In the genomic region with DNA sequence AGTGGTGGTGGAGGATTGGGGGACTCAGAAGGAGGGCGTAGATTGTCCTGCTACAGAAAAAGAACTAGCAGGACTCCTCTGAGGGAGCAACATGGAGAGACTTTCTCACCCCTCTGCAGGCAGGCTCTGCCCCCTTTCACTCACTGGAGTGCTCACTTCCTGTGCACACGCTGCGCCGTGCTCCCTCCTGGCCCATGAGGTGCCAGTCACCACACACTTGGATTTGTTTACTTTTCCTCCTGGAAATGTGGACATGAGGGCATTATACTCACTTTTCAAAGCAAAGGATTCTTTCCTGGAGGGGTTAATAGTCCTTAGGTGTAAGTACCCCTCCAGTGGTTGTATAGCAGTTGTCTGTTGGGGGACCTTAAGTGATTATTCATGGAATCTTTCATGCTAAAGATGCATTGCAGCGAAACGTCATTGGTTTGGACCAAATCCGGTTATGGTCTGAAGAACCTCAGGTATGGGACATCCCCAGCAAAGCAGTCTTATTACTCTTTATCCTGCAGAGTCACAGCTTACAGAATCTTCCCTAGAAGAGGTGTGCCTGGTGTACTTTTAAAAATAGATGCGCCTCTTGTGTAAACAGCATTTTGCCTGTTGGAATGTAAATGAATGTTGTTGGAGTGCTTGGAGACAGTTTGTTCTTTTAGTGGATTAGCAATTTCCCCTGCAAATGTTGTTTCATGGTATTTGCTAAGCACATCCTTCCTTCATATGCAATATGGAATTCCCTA, we compare ENCODE assay signal across 12 cellular contexts.
DNase-seq lines count a peak whose midpoint lies in the region; ATAC-seq, FAIRE-seq and TF ChIP-seq lines count a peak whose summit lies in the region.
"Had no signal": no experiment of that assay in that cellular context is flagged by ENCODE, and none has a peak within 500 bp of the region (broad histone marks: within the 10 kb centered on the region; RNA-seq: fewer than 3 reads in every experiment).

No MANE protein-coding gene starts in this region.

- H3K4me1 Mint-ChIP-seq in activated naive CD4-positive, alpha-beta T cell treated with anti-CD3 and anti-CD28 coated beads for 36 hours (ENCODE audit: low read depth): peaks cover 7% of the 10 kb centered on the region

- POLR2A ChIA-PET in IMR-90 (lab: Charles Lee; ENCODE audit: unreplicated experiment) (no interaction called here), HepG2 (lab: Yijun Ruan, JAX) (no interaction called here)

- TF ChIP-seq CTCF in IMR-90 (conservative IDR thresholded peaks at IDR 0.05; ENCODE audit: low read depth, low read length) (no peak), mammary epithelial cell (conservative IDR thresholded peaks at IDR 0.05 in 1 of 2, IDR thresholded peaks at IDR 0.05 in 1 of 2; ENCODE audit: extremely low read depth in 1 of 2, insufficient read depth in 1 of 2, low read depth in 1 of 2, low read length in 2 of 2) (no peak), HepG2 (CRISPR knock-in tag; IDR thresholded peaks at IDR 0.05) (no peak), testis (IDR thresholded peaks at IDR 0.05) (no peak), GM20000 (IDR thresholded peaks at IDR 0.05; ENCODE audit: extremely low read depth, missing control alignments) (no peak)

- peak overlapping the region; percentile 72; the same call in 2 of the 3 replicates for H2BK15ac ChIP-seq in IMR-90 (ENCODE audit: low read depth, low read length)

- DNase-seq in IMR-90: no peak
- DNase-seq in mammary epithelial cell: no peak
- no peak for DNase-seq in HepG2 (ENCODE audit: low spot score)
- DNase-seq in testis: no peak
- no peak for DNase-seq in hypothalamus (lab: John Stamatoyannopoulos, UW)
- no peak for DNase-seq in activated naive CD4-positive, alpha-beta T cell treated with anti-CD3 and anti-CD28 coated beads for 36 hours
- DNase-seq in GM20000 (ENCODE audit: low spot score): no peak
- DNase-seq: erythroblast; NCI-H226; stimulated activated CD4-positive, alpha-beta T cell treated with anti-CD3 and anti-CD28 coated beads, Interleukin-2, amount 100 ng/mL, for 48 hours had no signal

- H3K4ac ChIP-seq in IMR-90 (ENCODE audit: low read depth, low read length): peak overlapping the region; percentile 75

- H4K8ac ChIP-seq in IMR-90 (ENCODE audit: low read depth in 2 of 2, low read length in 2 of 2): peak overlapping the region; percentile 20 to 74

- H2AFZ ChIP-seq in IMR-90 (replicated peaks; ENCODE audit: low read length, poor library complexity) (peak overlapping the region; percentile 68), mammary epithelial cell (ENCODE audit: low read depth, low read length) (no peak overlapping the region), HepG2 (ENCODE audit: low read length) (no peak overlapping the region)

- H3K14ac ChIP-seq in IMR-90 (replicated peaks; ENCODE audit: low read depth, low read length): peak overlapping the region; percentile 77

- CTCF ChIA-PET in IMR-90 (lab: Yijun Ruan, JAX): no interaction called here
- CTCF ChIA-PET in mammary epithelial cell (lab: Charles Lee; ENCODE audit: low non-redundant PET): no interaction called here
- CTCF ChIA-PET in HepG2 (lab: Yijun Ruan, JAX; ENCODE audit: low intra/inter-chr PET ratio, low total read pairs): no interaction called here
- CTCF ChIA-PET in activated naive CD4-positive, alpha-beta T cell treated with anti-CD3 and anti-CD28 coated beads for 36 hours (lab: Charles Lee): interaction anchor here (0.6 kb wide), 1 partner anchor 224 kb away, joined by 3 read pairs; no protein-coding TSS in a partner anchor

- H4K91ac ChIP-seq in IMR-90 (ENCODE audit: insufficient read depth, low read depth, low read length): peak overlapping the region; percentile 49

- dilution Hi-C loops in IMR-90 (cut with HindIII; ENCODE audit: low sequenced_read_pairs, unreplicated experiment) (no loop called here), mammary epithelial cell (cut with HindIII; ENCODE audit: low sequenced_read_pairs) (no loop called here)

- H3K9me3 Mint-ChIP-seq in activated naive CD4-positive, alpha-beta T cell treated with anti-CD3 and anti-CD28 coated beads for 36 hours: no peaks in the 10 kb centered on the region
- H3K9me3 Mint-ChIP-seq: T-helper 2 cell treated with Interferon-gamma antibody and Interleukin-4, amounts not matched to agents 5 μg/mL and 100 μg/mL, for 36 hours had no signal

- TF ChIP-seq RAD21 in IMR-90 (IDR thresholded peaks at IDR 0.05; ENCODE audit: low read length) (no peak), HepG2 (CRISPR knock-in tag; IDR thresholded peaks at IDR 0.05) (no peak)

- WGBS in IMR-90 (ENCODE audit: extremely low coverage in 2 of 2, insufficient read length in 1 of 2), 2 experiments: no CpG with 5 or more reads among the region's 8 CpGs
- 96% methylated on average over 8 of the region's 8 CpGs for WGBS in mammary epithelial cell (ENCODE audit: low coverage, missing lambda C conversion rate)
- 66% methylated on average over 8 of the region's 8 CpGs for WGBS in HepG2 (ENCODE audit: low lambda C conversion rate)
- WGBS in testis, 2 donors: 48 to 56% methylated on average over 8 of the region's 8 CpGs

- TF ChIP-seq EP300 in HepG2 (IDR thresholded peaks at IDR 0.05; ENCODE audit: low read depth in 2 of 2, low read length in 2 of 2): no peak
- TF ChIP-seq EP300 in HepG2 (CRISPR knock-in tag; IDR thresholded peaks at IDR 0.05; ENCODE audit: borderline replicate concordance): no peak

- peak overlapping the region; percentile 6; the same call in 1 of the 2 replicates for H3K4me2 ChIP-seq in IMR-90 (ENCODE audit: low read depth, low read length)
- no peak overlapping the region for H3K4me2 ChIP-seq in mammary epithelial cell (ENCODE audit: insufficient read depth, low read depth, low read length)
- H3K4me2 ChIP-seq in HepG2 (ENCODE audit: low read depth, low read length): no peak overlapping the region

- peak overlapping the region; percentile 47 for H2BK20ac ChIP-seq in IMR-90 (ENCODE audit: low read depth, low read length)

- H3K79me2 ChIP-seq in mammary epithelial cell (ENCODE audit: insufficient read depth, low read length): peaks cover 3% of the 10 kb centered on the region
- no peaks in the 10 kb centered on the region for H3K79me2 ChIP-seq in HepG2 (ENCODE audit: insufficient read depth, low read length)

- peak overlapping the region; percentile 58; the same call in 1 of the 2 replicates for H3K27ac ChIP-seq in IMR-90 (ENCODE audit: insufficient read depth, low read length)
- H3K27ac ChIP-seq in mammary epithelial cell (ENCODE audit: insufficient read depth, low read depth, low read length): peak overlapping the region; percentile 52
- H3K27ac ChIP-seq in HepG2 (ENCODE audit: extremely low read length, insufficient read depth, low read length): no peak overlapping the region
- peak overlapping the region; percentile 83 to 90 for H3K27ac ChIP-seq in testis

- intact Hi-C loops in IMR-90 (cut with micrococcal nuclease) (loop anchor here (2.0 to 10.0 kb wide), 5 partner anchors 105 to 608 kb away; a partner anchor contains a TSS), mammary epithelial cell (cut with micrococcal nuclease) (loop anchor here (5.0 kb wide), 1 partner anchor 408 kb away; no protein-coding TSS in a partner anchor), HepG2 (cut with micrococcal nuclease; ENCODE audit: unreplicated experiment) (no loop called here), testis (cut with DNase I; ENCODE audit: low total_unique reads) (loop anchor here (5.0 to 10.0 kb wide), 2 partner anchors 245 to 608 kb away; a partner anchor contains a TSS)
- intact Hi-C loops in activated naive CD4-positive, alpha-beta T cell treated with anti-CD3 and anti-CD28 coated beads for 36 hours (cut with micrococcal nuclease): no loop called here

- no peak for FAIRE-seq in HepG2 (lab: Jason Lieb, UNC)

- H2BK5ac ChIP-seq in IMR-90 (ENCODE audit: low read depth, low read length, poor library complexity, severe bottlenecking): peak overlapping the region; percentile 62

- peaks cover 35% of the 10 kb centered on the region for H3K9me1 ChIP-seq in IMR-90 (ENCODE audit: insufficient read depth, low read length)

- no peak overlapping the region for H3K27ac Mint-ChIP-seq in activated naive CD4-positive, alpha-beta T cell treated with anti-CD3 and anti-CD28 coated beads for 36 hours
- H3K27ac Mint-ChIP-seq: T-helper 2 cell treated with Interferon-gamma antibody and Interleukin-4, amounts not matched to agents 5 μg/mL and 100 μg/mL, for 36 hours had no signal

- in situ Hi-C loops in IMR-90 (cut with MboI; ENCODE audit: low sequenced_read_pairs) (no loop called here), mammary epithelial cell (cut with MboI; ENCODE audit: low sequenced_read_pairs in 2 of 2) (loop anchor here in 1 of 2 donors (25.0 kb wide), 2 partner anchors 237 to 613 kb away; a partner anchor contains a TSS), HepG2 (cut with HindIII; ENCODE audit: extremely low pct_ligation_motif_present, low pct_unique_long_range_greater_than_20kb) (no loop called here)

- H3K79me1 ChIP-seq in IMR-90 (ENCODE audit: low read depth in 1 of 2, low read length in 2 of 2): peaks cover 0 to 25% of the 10 kb centered on the region in 2 experiments; a peak in 2 of 4 replicates

- H3K4me3 ChIP-seq in IMR-90 (ENCODE audit: insufficient read depth, low read depth, low read length) (no peak overlapping the region), mammary epithelial cell (replicated peaks in 1 of 3; ENCODE audit: insufficient read depth in 1 of 3, low read depth in 2 of 3, low read length in 3 of 3) (no peak overlapping the region), HepG2 (replicated peaks in 1 of 3; ENCODE audit: insufficient read depth in 1 of 3, low read depth in 2 of 3, low read length in 3 of 3) (no peak overlapping the region), testis (no peak overlapping the region)

- H3K4me3 Mint-ChIP-seq in activated naive CD4-positive, alpha-beta T cell treated with anti-CD3 and anti-CD28 coated beads for 36 hours: no peak overlapping the region
- H3K4me3 Mint-ChIP-seq: T-helper 2 cell treated with Interferon-gamma antibody and Interleukin-4, amounts not matched to agents 5 μg/mL and 100 μg/mL, for 36 hours had no signal

- H3K56ac ChIP-seq in IMR-90 (ENCODE audit: extremely low read depth, insufficient read depth, low read length): no peak overlapping the region

- peak overlapping the region; percentile 82 for H4K5ac ChIP-seq in IMR-90 (ENCODE audit: low read depth, low read length)

- H2AK5ac ChIP-seq in IMR-90 (ENCODE audit: low read depth, low read length): peak overlapping the region; percentile 93

- H3K9ac ChIP-seq in IMR-90 (ENCODE audit: low read depth, low read length): 0 out of 2 replicates have a peak overlapping the region, but pooled peaks have one; percentile 5
- H3K9ac ChIP-seq in mammary epithelial cell (ENCODE audit: insufficient read depth, low read length): no peak overlapping the region
- no peak overlapping the region for H3K9ac ChIP-seq in HepG2 (ENCODE audit: insufficient read depth, low read depth, low read length)

- H4K20me1 ChIP-seq in IMR-90 (ENCODE audit: insufficient read depth, low read length) (no peaks in the 10 kb centered on the region), mammary epithelial cell (ENCODE audit: insufficient read depth, low read length) (no peaks in the 10 kb centered on the region), HepG2 (ENCODE audit: insufficient read depth, low read length) (no peaks in the 10 kb centered on the region)

- BruUV-seq in IMR-90 (replicated peaks; lab: Mats Ljungman, UMichigan) (no TSS peak), mammary epithelial cell (replicated peaks; lab: Mats Ljungman, UMichigan) (no TSS peak), HepG2 (replicated peaks; lab: Mats Ljungman, UMichigan) (no TSS peak)

- ATAC-seq in IMR-90 (ENCODE audit: low read depth) (no peak), HepG2 (no peak), GM18520 (IDR thresholded peaks at IDR 0.05; ENCODE audit: unreplicated experiment) (no peak)

- no peak for TF ChIP-seq POLR2A in IMR-90 (IDR thresholded peaks at IDR 0.05; ENCODE audit: low read depth, low read length)
- no peak for TF ChIP-seq POLR2A in HepG2 (IDR thresholded peaks at IDR 0.05; ENCODE audit: insufficient read depth in 1 of 2, low read depth in 2 of 2, low read length in 2 of 2)
- TF ChIP-seq POLR2A in testis (IDR thresholded peaks at IDR 0.05): no peak

- H3K9me3 ChIP-seq in IMR-90 (ENCODE audit: control insufficient read depth, insufficient read depth, low read length) (no peaks in the 10 kb centered on the region), mammary epithelial cell (replicated peaks; ENCODE audit: insufficient read depth, low read length) (no peaks in the 10 kb centered on the region), HepG2 (ENCODE audit: low read length) (no peaks in the 10 kb centered on the region), testis (no peaks in the 10 kb centered on the region)

- H3K27me3 Mint-ChIP-seq in activated naive CD4-positive, alpha-beta T cell treated with anti-CD3 and anti-CD28 coated beads for 36 hours (ENCODE audit: low read depth): no peaks in the 10 kb centered on the region

- H3K23ac ChIP-seq in IMR-90 (ENCODE audit: low read depth, low read length): peak overlapping the region; percentile 2

- no peaks in the 10 kb centered on the region for H3K36me3 Mint-ChIP-seq in activated naive CD4-positive, alpha-beta T cell treated with anti-CD3 and anti-CD28 coated beads for 36 hours (ENCODE audit: low read depth)

- no peaks in the 10 kb centered on the region for H3K36me3 ChIP-seq in IMR-90 (ENCODE audit: control insufficient read depth, insufficient read depth, low read length)
- H3K36me3 ChIP-seq in mammary epithelial cell (ENCODE audit: insufficient read depth, low read length): no peaks in the 10 kb centered on the region
- no peaks in the 10 kb centered on the region for H3K36me3 ChIP-seq in HepG2 (replicated peaks in 1 of 2; ENCODE audit: control insufficient read depth in 1 of 2, insufficient read depth in 2 of 2, low read length in 2 of 2)
- no peaks in the 10 kb centered on the region for H3K36me3 ChIP-seq in testis (ENCODE audit: low read depth, missing control alignments)

- peak overlapping the region; percentile 26 for H2AK9ac ChIP-seq in IMR-90 (replicated peaks; ENCODE audit: low read depth, low read length, poor library complexity)

- no peaks in the 10 kb centered on the region for H3K27me3 ChIP-seq in IMR-90 (ENCODE audit: control insufficient read depth, insufficient read depth, low read length)
- no peaks in the 10 kb centered on the region for H3K27me3 ChIP-seq in mammary epithelial cell (ENCODE audit: insufficient read depth, low read length)
- H3K27me3 ChIP-seq in HepG2 (ENCODE audit: control insufficient read depth in 1 of 2, insufficient read depth in 2 of 2, low read length in 2 of 2): no peaks in the 10 kb centered on the region
- H3K27me3 ChIP-seq in testis: no peaks in the 10 kb centered on the region

- H2BK120ac ChIP-seq in IMR-90 (ENCODE audit: low read depth, low read length): peak overlapping the region; percentile 84

- H3K4me1 ChIP-seq in IMR-90 (ENCODE audit: control insufficient read depth, insufficient read depth, low read length): peaks cover 36% of the 10 kb centered on the region
- H3K4me1 ChIP-seq in mammary epithelial cell (ENCODE audit: insufficient read depth, low read length): peaks cover 76% of the 10 kb centered on the region
- peaks cover 26% of the 10 kb centered on the region for H3K4me1 ChIP-seq in HepG2 (ENCODE audit: insufficient read depth, low read length)
- H3K4me1 ChIP-seq in testis: peaks cover 67% of the 10 kb centered on the region

- H3K18ac ChIP-seq in IMR-90 (ENCODE audit: low read depth, low read length): peak overlapping the region; percentile 76

Comparison
In these comparisons a context has a peak if more than half of its experiments do, and no peak if none do; other contexts are left out.
1. intact Hi-C loops: an anchor here in IMR-90 (2.0 to 10.0 kb wide), mammary epithelial cell (5.0 kb wide) and testis (5.0 to 10.0 kb wide); none called in HepG2 and activated naive CD4-positive, alpha-beta T cell treated with anti-CD3 and anti-CD28 coated beads for 36 hours.